Comparison of ENCODE assay signal across 9 cellular contexts in the genomic region with DNA sequence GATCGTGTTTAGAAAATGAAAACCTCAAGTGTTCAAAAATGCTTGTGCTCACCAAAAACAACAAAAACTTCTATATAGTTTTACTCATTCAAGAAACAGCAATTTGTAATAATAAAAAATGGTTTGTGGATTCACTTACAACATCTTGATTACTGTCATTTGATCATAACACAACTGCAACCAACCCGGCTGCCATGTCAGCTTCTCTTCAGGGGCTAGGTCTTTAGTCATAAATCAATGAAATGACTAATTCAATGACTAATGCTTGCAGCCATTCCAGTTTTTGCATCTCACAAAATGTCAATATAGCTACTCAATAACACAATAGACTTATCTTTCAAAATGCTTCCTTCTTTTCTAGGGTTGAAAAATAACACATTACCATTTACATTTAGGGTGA.
A peak's percentile ranks its signal among the peaks of the same experiment; 100 is the strongest.
DNase-seq lines count a peak whose midpoint lies in the region; ATAC-seq and TF ChIP-seq lines count a peak whose summit lies in the region.
"Had no signal": no experiment of that assay in that cellular context is flagged by ENCODE, and none has a peak within 500 bp of the region (broad histone marks: within the 10 kb centered on the region; RNA-seq: fewer than 3 reads in every experiment).

No MANE protein-coding gene starts in this region.

- no peak overlapping the region for H4K8ac ChIP-seq in mesenchymal stem cell (ENCODE audit: low read length)

- no peak overlapping the region for H3K27ac ChIP-seq in mesenchymal stem cell (ENCODE audit: low read length, poor library complexity, severe bottlenecking)

- no peak overlapping the region for H3K18ac ChIP-seq in mesenchymal stem cell (ENCODE audit: low read depth in 1 of 2, low read length in 2 of 2)

- no peak overlapping the region for H2AK5ac ChIP-seq in mesenchymal stem cell (ENCODE audit: low read length, severe bottlenecking)

- peak; percentile 36 for DNase-seq in Calu3
- peak; percentile 15 for DNase-seq in HPDE6-E6E7 (ENCODE audit: extremely low spot score)
- DNase-seq in activated T-cell treated with anti-CD3 and anti-CD28 coated beads, Interleukin-2, amount 50 U/mL, for 72 hours = peak; percentile 47 to 68
- DNase-seq in mesenchymal stem cell = peak; percentile 42
- no peak for DNase-seq in medulla oblongata (ENCODE audit: extremely low spot score)
- DNase-seq in RPMI8226 = no peak
- no peak for DNase-seq in NCI-H82 treated with DMSO at 0.1 percent for 48 hours (lab: John Stamatoyannopoulos, UW; ENCODE audit: unreplicated experiment)
- DNase-seq in left ventricle myocardium superior = no peak
- DNase-seq: naive thymus-derived CD8-positive, alpha-beta T cell had no signal

- WGBS in mesenchymal stem cell = 17% methylated on average over 1 of the region's 2 CpGs

- H3K27ac Mint-ChIP-seq in Calu3 (ENCODE audit: unreplicated experiment) = peak overlapping the region; percentile 1
- no peak overlapping the region for H3K27ac Mint-ChIP-seq in activated T-cell treated with anti-CD3 and anti-CD28 coated beads, Interleukin-2, amount 50 U/mL, for 72 hours
- H3K27ac Mint-ChIP-seq: naive thymus-derived CD8-positive, alpha-beta T cell had no signal

- H3K36me3 Mint-ChIP-seq in Calu3 (ENCODE audit: insufficient read depth, unreplicated experiment) = no peaks in the 10 kb centered on the region
- H3K36me3 Mint-ChIP-seq in activated T-cell treated with anti-CD3 and anti-CD28 coated beads, Interleukin-2, amount 50 U/mL, for 72 hours (ENCODE audit: insufficient read depth in 2 of 2) = peaks cover 0 to 1% of the 10 kb centered on the region in 2 donors

- no TSS peak for BruUV-seq in Calu3 (replicated peaks; lab: Mats Ljungman, UMichigan)

- peak; percentile 96 to 99 for ATAC-seq in activated T-cell treated with anti-CD3 and anti-CD28 coated beads, Interleukin-2, amount 50 U/mL, for 72 hours (replicated peaks in 1 of 2)
- no peak for ATAC-seq in left ventricle myocardium superior
- ATAC-seq: naive thymus-derived CD8-positive, alpha-beta T cell had no signal

- H3K36me3 ChIP-seq in mesenchymal stem cell (ENCODE audit: control insufficient read depth in 1 of 2, insufficient read depth in 2 of 2, low read depth in 1 of 2, low read length in 2 of 2) = no peaks in the 10 kb centered on the region

- H3K4me3 Mint-ChIP-seq in Calu3 (ENCODE audit: low read depth, unreplicated experiment) = no peak overlapping the region
- H3K4me3 Mint-ChIP-seq in activated T-cell treated with anti-CD3 and anti-CD28 coated beads, Interleukin-2, amount 50 U/mL, for 72 hours = peak overlapping the region in 1 of 2 donors; percentile 2
- H3K4me3 Mint-ChIP-seq: naive thymus-derived CD8-positive, alpha-beta T cell had no signal

- TF ChIP-seq CTCF in Calu3 (IDR thresholded peaks at IDR 0.05; ENCODE audit: unreplicated experiment) = no peak

- H3K4me2 ChIP-seq in mesenchymal stem cell (ENCODE audit: low read length, poor library complexity, severe bottlenecking) = no peak overlapping the region

- no peak overlapping the region for H2BK15ac ChIP-seq in mesenchymal stem cell (ENCODE audit: low read depth, poor library complexity, severe bottlenecking)

- peaks cover 2% of the 10 kb centered on the region for H3K4me1 ChIP-seq in mesenchymal stem cell (ENCODE audit: control insufficient read depth, insufficient read depth, low read depth, low read length)

- no peaks in the 10 kb centered on the region for H3K9me3 Mint-ChIP-seq in Calu3 (ENCODE audit: low read depth, unreplicated experiment)
- H3K9me3 Mint-ChIP-seq in activated T-cell treated with anti-CD3 and anti-CD28 coated beads, Interleukin-2, amount 50 U/mL, for 72 hours = no peaks in the 10 kb centered on the region
- H3K9me3 Mint-ChIP-seq: naive thymus-derived CD8-positive, alpha-beta T cell had no signal

- H3K27me3 Mint-ChIP-seq in Calu3 (ENCODE audit: unreplicated experiment) = no peaks in the 10 kb centered on the region
- H3K27me3 Mint-ChIP-seq in activated T-cell treated with anti-CD3 and anti-CD28 coated beads, Interleukin-2, amount 50 U/mL, for 72 hours (ENCODE audit: low read depth) = no peaks in the 10 kb centered on the region
- H3K27me3 Mint-ChIP-seq: naive thymus-derived CD8-positive, alpha-beta T cell had no signal

- H2BK120ac ChIP-seq in mesenchymal stem cell (ENCODE audit: low read depth, low read length) = no peak overlapping the region

- no peak overlapping the region for H3K23ac ChIP-seq in mesenchymal stem cell (ENCODE audit: low read length in 2 of 2)

- no peak overlapping the region for H2AFZ ChIP-seq in mesenchymal stem cell (ENCODE audit: low read depth, low read length)

- no peak overlapping the region for H4K91ac ChIP-seq in mesenchymal stem cell (ENCODE audit: low read length)

- no peaks in the 10 kb centered on the region for H3K27me3 ChIP-seq in mesenchymal stem cell (ENCODE audit: control insufficient read depth in 1 of 2, insufficient read depth in 1 of 2, low read length in 2 of 2)

- H2BK12ac ChIP-seq in mesenchymal stem cell (ENCODE audit: low read length in 2 of 2) = no peak overlapping the region

- H3K9ac ChIP-seq in mesenchymal stem cell (ENCODE audit: low read length) = no peak overlapping the region

- no peak overlapping the region for H3K14ac ChIP-seq in mesenchymal stem cell (ENCODE audit: low read length in 2 of 2)

- H3K4me1 Mint-ChIP-seq in Calu3 (ENCODE audit: low read depth, unreplicated experiment) = peaks cover 28% of the 10 kb centered on the region
- peaks cover 12% of the 10 kb centered on the region for H3K4me1 Mint-ChIP-seq in activated T-cell treated with anti-CD3 and anti-CD28 coated beads, Interleukin-2, amount 50 U/mL, for 72 hours (ENCODE audit: low read depth)

- no peak overlapping the region for H2BK5ac ChIP-seq in mesenchymal stem cell (ENCODE audit: low read depth, low read length, poor library complexity, severe bottlenecking)

- CTCF ChIA-PET in Calu3 (lab: Charles Lee) = interaction anchor here (1.1 to 1.4 kb wide), 3 partner anchors 15 to 221 kb away, joined by 3 to 5 read pairs (median 4); no protein-coding TSS in a partner anchor

- no peak overlapping the region for H3K4me3 ChIP-seq in mesenchymal stem cell (ENCODE audit: insufficient read depth in 1 of 2, low read depth in 1 of 2, low read length in 2 of 2)

- no peak overlapping the region for H3K4ac ChIP-seq in mesenchymal stem cell (ENCODE audit: low read depth in 1 of 2, low read length in 2 of 2)

- no peaks in the 10 kb centered on the region for H3K9me3 ChIP-seq in mesenchymal stem cell (ENCODE audit: control insufficient read depth, low read length)

- intact Hi-C loops in Calu3 (cut with micrococcal nuclease; ENCODE audit: unreplicated experiment) (no loop called here), left ventricle myocardium superior (cut with micrococcal nuclease) (no loop called here)

- peaks cover 6% of the 10 kb centered on the region for H3K79me1 ChIP-seq in mesenchymal stem cell (replicated peaks; ENCODE audit: low read length, poor library complexity, severe bottlenecking)

Comparison
In these comparisons a context has a peak if more than half of its experiments do, and no peak if none do; other contexts are left out.
1. DNase-seq: peak in Calu3 (single experiment), HPDE6-E6E7 (single experiment), activated T-cell treated with anti-CD3 and anti-CD28 coated beads, Interleukin-2, amount 50 U/mL, for 72 hours (2 of 2) and mesenchymal stem cell (single experiment); none in medulla oblongata (single experiment), RPMI8226 (single experiment), NCI-H82 treated with DMSO at 0.1 percent for 48 hours (single experiment) and left ventricle myocardium superior (single experiment).